In genomic region chr2:46939596-46940359, GRCh38 we compare ENCODE assay signal across 8 cellular contexts. TPM values are rescaled to one million over a fixed set of nuclear protein-coding genes. Genes with fewer than 3 reads are reported as not detected.
A peak's percentile ranks its signal among the peaks of the same experiment; 100 is the strongest.
DNase-seq lines count a peak whose midpoint lies in the region; ATAC-seq and TF ChIP-seq lines count a peak whose summit lies in the region.

No MANE protein-coding gene starts in this region.

- H3K4me1 ChIP-seq in esophagus squamous epithelium = peaks cover 14 to 42% (median 30%) of the 10 kb centered on the region in 3 donors

- peak; percentile 4 for ATAC-seq in sciatic nerve
- no peak for ATAC-seq in HG03460 (IDR thresholded peaks at IDR 0.05; ENCODE audit: unreplicated experiment)
- no peak for ATAC-seq in omental fat pad (ENCODE audit: low FRiP score)

- H3K4me3 ChIP-seq in GM12865 (ENCODE audit: low read depth, low read length) (peak overlapping the region; percentile 61), esophagus squamous epithelium (peak overlapping the region; percentile 84 to 97 (median 91))

- H3K27ac ChIP-seq in esophagus squamous epithelium = peak overlapping the region; percentile 92 to 97 (median 95)

- TF ChIP-seq CTCF in GM12865 (IDR thresholded peaks at IDR 0.05; ENCODE audit: insufficient read depth, low read depth, low read length, missing control alignments) (no peak), esophagus squamous epithelium (IDR thresholded peaks at IDR 0.05) (no peak), omental fat pad (IDR thresholded peaks at IDR 0.05) (no peak)

- no peak for DNase-seq in GM12865 (ENCODE audit: low read depth)
- peak; percentile 14 for DNase-seq in RPMI8226
- no peak for DNase-seq in esophagus squamous epithelium (lab: John Stamatoyannopoulos, UW)
- DNase-seq in sciatic nerve (ENCODE audit: low spot score) = no peak
- DNase-seq in Ammon's horn (ENCODE audit: low spot score) = no peak
- no peak for DNase-seq in omental fat pad (ENCODE audit: low spot score)
- no peak for DNase-seq in pons (ENCODE audit: low spot score)

- no peaks in the 10 kb centered on the region for H3K9me3 ChIP-seq in esophagus squamous epithelium

- 64 to 77% methylated on average over 6 to 8 of the region's 13 CpGs for WGBS in esophagus squamous epithelium, 2 donors

- TF ChIP-seq POLR2A in esophagus squamous epithelium (IDR thresholded peaks at IDR 0.05) = no peak

- intact Hi-C loops in esophagus squamous epithelium (cut with DNase I) (no loop called here), sciatic nerve (cut with DNase I) (no loop called here)

- H3K27me3 ChIP-seq in esophagus squamous epithelium = no peaks in the 10 kb centered on the region

- H3K36me3 ChIP-seq in esophagus squamous epithelium = no peaks in the 10 kb centered on the region

RNA-seq across cellular contexts. Expression of gene TTC7A, which starts 1.2 kb away (rescaled TPM):
- total RNA-seq in esophagus squamous epithelium (10 to 100 TPM; 13.7 to 31.3 (median 28.2) TPM), sciatic nerve (33.3 TPM), omental fat pad (10 to 100 TPM; 24.1 to 50.1 (median 37.3) TPM)

RNA-seq across cellular contexts. Expression of gene MCFD2, which starts 24.2 kb away (rescaled TPM):
- total RNA-seq in esophagus squamous epithelium (10 to 100 TPM; 49.7 to 62.8 (median 56.7) TPM), sciatic nerve (90.5 TPM), omental fat pad (100 to 1,000 TPM in 1 of 4 donors, 10 to 100 TPM in 3; 88.1 to 118 (median 95.6) TPM)
